20 cellular contexts compared by ENCODE assay signal in the genomic region with DNA sequence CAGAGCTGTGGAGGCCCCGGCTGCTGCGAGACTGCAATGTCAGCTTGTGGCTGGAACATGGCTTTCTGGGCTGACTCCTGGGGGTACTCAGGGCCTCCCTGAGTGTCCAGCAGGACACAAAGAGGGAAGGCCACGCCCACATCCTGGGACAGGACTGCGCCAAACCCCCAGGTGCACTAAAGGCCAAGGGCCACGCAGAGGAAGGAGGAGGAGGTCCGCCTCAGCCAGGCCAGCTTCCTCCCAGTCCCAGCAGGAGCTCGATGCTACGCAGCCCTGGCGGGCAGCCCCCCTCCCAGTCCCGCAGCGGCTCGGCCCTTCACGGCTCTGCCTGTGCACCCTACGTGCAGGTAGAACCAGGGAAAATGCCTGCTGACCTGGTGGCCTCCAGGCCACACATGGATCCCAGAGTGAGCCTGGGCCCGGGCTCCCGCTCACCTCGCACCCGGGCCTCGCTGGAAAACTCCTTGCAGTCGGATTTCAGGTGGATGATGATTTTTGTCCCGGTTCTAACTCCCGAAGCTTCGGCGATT.
"Had no signal": no experiment of that assay in that cellular context is flagged by ENCODE, and none has a peak within 500 bp of the region (broad histone marks: within the 10 kb centered on the region; RNA-seq: fewer than 3 reads in every experiment).

No MANE protein-coding gene starts in this region.

- H3K27ac ChIP-seq: SK-N-MC had no signal

- H3K4me3 ChIP-seq: SK-N-MC had no signal

- DNase-seq: activated CD4-positive, alpha-beta T cell treated with anti-CD3 and anti-CD28 coated beads for 48 hours; activated CD4-positive, alpha-beta T cell treated with anti-CD3 and anti-CD28 coated beads, Interleukin-2, amount 50 U/mL, for 4 hours; activated CD4-positive, CD25-positive, alpha-beta regulatory T cell treated with anti-CD3 and anti-CD28 coated beads, Interleukin-2, amount 50 U/mL, for 72 hours; activated CD8-positive, alpha-beta memory T cell treated with anti-CD3 and anti-CD28 coated beads, Interleukin-2, amount 10 ng/mL, durations not matched to agents 7 days and 5 days; activated effector memory CD4-positive, alpha-beta T cell treated with Interleukin-2 at 50 U/mL for 16 hours; activated naive CD4-positive, alpha-beta T cell; activated T-cell treated with anti-CD3 and anti-CD28 coated beads, Interleukin-2, amount 50 U/mL, for 24 hours; Karpas-422; NCI-H1105 treated with DMSO at 0.1 percent for 48 hours; NCI-H1436 treated with DMSO at 0.1 percent for 48 hours; NCI-H187; NCI-H2081; NCI-H510A treated with DMSO at 0.1 percent for 48 hours; PC-3; SW 1271 had no signal

- H3K27ac Mint-ChIP-seq: activated CD8-positive, alpha-beta memory T cell treated with anti-CD3 and anti-CD28 coated beads, Interleukin-2, amount 10 ng/mL, durations not matched to agents 7 days and 5 days; activated T-cell treated with anti-CD3 and anti-CD28 coated beads, Interleukin-2, amount 50 U/mL, for 24 hours; activated T-helper 1 cell treated with anti-CD3 and anti-CD28 coated beads, Interleukin-12 subunit alpha, Interleukin-12 subunit beta, Interleukin-2, Interleukin-4 antibody, amounts not matched to agents 30 ng/mL and 10 ng/mL and 1 ng/mL, durations not matched to agents 14 hours and 24 hours and 36 hours; WTC11 had no signal

- H3K4me3 Mint-ChIP-seq: activated CD8-positive, alpha-beta memory T cell treated with anti-CD3 and anti-CD28 coated beads, Interleukin-2, amount 10 ng/mL, durations not matched to agents 7 days and 5 days; activated naive CD4-positive, alpha-beta T cell treated with anti-CD3 and anti-CD28 coated beads, Interleukin-2, amount 50 U/mL, for 24 hours; activated T-cell treated with anti-CD3 and anti-CD28 coated beads, Interleukin-2, amount 50 U/mL, for 24 hours; activated T-helper 1 cell treated with anti-CD3 and anti-CD28 coated beads, Interleukin-12 subunit alpha, Interleukin-12 subunit beta, Interleukin-2, Interleukin-4 antibody, amounts not matched to agents 30 ng/mL and 10 ng/mL and 1 ng/mL, durations not matched to agents 14 hours and 24 hours and 36 hours; central memory CD8-positive, alpha-beta T cell; WTC11 had no signal

- H3K9me3 Mint-ChIP-seq: activated naive CD4-positive, alpha-beta T cell treated with anti-CD3 and anti-CD28 coated beads, Interleukin-2, amount 50 U/mL, for 24 hours; activated T-cell treated with anti-CD3 and anti-CD28 coated beads, Interleukin-2, amount 50 U/mL, for 24 hours; activated T-helper 1 cell treated with anti-CD3 and anti-CD28 coated beads, Interleukin-12 subunit alpha, Interleukin-12 subunit beta, Interleukin-2, Interleukin-4 antibody, amounts not matched to agents 30 ng/mL and 10 ng/mL and 1 ng/mL, durations not matched to agents 14 hours and 24 hours and 36 hours; central memory CD8-positive, alpha-beta T cell; WTC11 had no signal

- H3K27me3 Mint-ChIP-seq: activated CD8-positive, alpha-beta memory T cell treated with anti-CD3 and anti-CD28 coated beads, Interleukin-2, amount 10 ng/mL, durations not matched to agents 7 days and 5 days; activated naive CD4-positive, alpha-beta T cell treated with anti-CD3 and anti-CD28 coated beads, Interleukin-2, amount 50 U/mL, for 24 hours; activated T-cell treated with anti-CD3 and anti-CD28 coated beads, Interleukin-2, amount 50 U/mL, for 24 hours; central memory CD8-positive, alpha-beta T cell had no signal

- H3K4me1 Mint-ChIP-seq: activated naive CD4-positive, alpha-beta T cell treated with anti-CD3 and anti-CD28 coated beads, Interleukin-2, amount 50 U/mL, for 24 hours; WTC11 had no signal
